In genomic region chr17:34579979-34580684, GRCh38 we compare ENCODE assay signal across 8 cellular contexts. TPM values are rescaled to one million over a fixed set of nuclear protein-coding genes. Genes with fewer than 3 reads are reported as not detected.
DNase-seq lines count a peak whose midpoint lies in the region; ATAC-seq and TF ChIP-seq lines count a peak whose summit lies in the region.

No MANE protein-coding gene starts in this region.

- H3K36me3 ChIP-seq in HEK293 (ENCODE audit: control insufficient read depth in 2 of 2, insufficient read depth in 1 of 2, low read length in 2 of 2) (no peaks in the 10 kb centered on the region), left ventricle myocardium inferior (no peaks in the 10 kb centered on the region), gastrocnemius medialis (no peaks in the 10 kb centered on the region), brain microvascular endothelial cell (replicated peaks) (no peaks in the 10 kb centered on the region)

- H3K27ac ChIP-seq in HEK293 (ENCODE audit: extremely low read depth, low read depth, low read length) = peak overlapping the region; percentile 80; the same call in 1 of the 2 replicates
- no peak overlapping the region for H3K27ac ChIP-seq in left ventricle myocardium inferior (replicated peaks)
- no peak overlapping the region for H3K27ac ChIP-seq in gastrocnemius medialis
- H3K27ac ChIP-seq in brain microvascular endothelial cell = no peak overlapping the region

- peaks cover 36% of the 10 kb centered on the region for H3K4me1 Mint-ChIP-seq in WTC11

- peak overlapping the region; percentile 69 for H3K4me3 Mint-ChIP-seq in WTC11

- intact Hi-C loops in left ventricle myocardium inferior (cut with micrococcal nuclease) (no loop called here), gastrocnemius medialis (cut with DNase I; ENCODE audit: low total_unique reads) (no loop called here)

- no peak for TF ChIP-seq POLR2A in gastrocnemius medialis (IDR thresholded peaks at IDR 0.05)

- H3K27ac Mint-ChIP-seq in WTC11 = no peak overlapping the region

- in situ Hi-C loops in gastrocnemius medialis (cut with MboI; ENCODE audit: low sequenced_read_pairs in 4 of 4) (loop anchor here in 1 of 4 donors (25.0 kb wide), 1 partner anchor 157 kb away; no protein-coding TSS in a partner anchor), brain microvascular endothelial cell (cut with HindIII; ENCODE audit: low pct_ligation_motif_present, low sequenced_read_pairs) (no loop called here)

- POLR2A ChIA-PET in HEK293 (lab: Yijun Ruan, JAX) = interaction anchor here (0.8 to 1.4 kb wide), 3 partner anchors 29 to 33 kb away, joined by 3 to 5 read pairs (median 4); no protein-coding TSS in a partner anchor
- POLR2A ChIA-PET in WTC11 (lab: Charles Lee) = no interaction called here

- H3K27me3 ChIP-seq in left ventricle myocardium inferior (ENCODE audit: low read depth) (peaks cover 100% of the 10 kb centered on the region), gastrocnemius medialis (peaks cover 62 to 73% (median 73%) of the 10 kb centered on the region in 3 donors), brain microvascular endothelial cell (replicated peaks) (peaks cover 68% of the 10 kb centered on the region)

- CTCF ChIA-PET in HEK293 (lab: Yijun Ruan, JAX) = interaction anchor here (0.6 to 3.3 kb wide), 8 partner anchors 16 to 484 kb away, joined by 3 to 19 read pairs (median 5); no protein-coding TSS in a partner anchor
- CTCF ChIA-PET in WTC11 (lab: Charles Lee) = interaction anchor here (1.2 to 6.2 kb wide), 4 partner anchors 37 to 58 kb away, joined by 5 to 51 read pairs (median 18); no protein-coding TSS in a partner anchor

- H3K9me3 ChIP-seq in HEK293 (ENCODE audit: control insufficient read depth, insufficient read depth, low read depth, low read length) (no peaks in the 10 kb centered on the region), left ventricle myocardium inferior (replicated peaks) (peaks cover 4% of the 10 kb centered on the region), gastrocnemius medialis (no peaks in the 10 kb centered on the region)

- ATAC-seq in WTC11 = peak; percentile 10
- ATAC-seq in gastrocnemius medialis = no peak
- ATAC-seq in GM21825 (IDR thresholded peaks at IDR 0.05; ENCODE audit: unreplicated experiment) = no peak
- no peak for ATAC-seq in HG03378 (IDR thresholded peaks at IDR 0.05; ENCODE audit: unreplicated experiment)

- peaks cover 99% of the 10 kb centered on the region for H3K27me3 Mint-ChIP-seq in WTC11 (ENCODE audit: low read depth)

- H3K4me3 ChIP-seq in HEK293 (ENCODE audit: low read depth, low read length) (peak overlapping the region; percentile 57), left ventricle myocardium inferior (peak overlapping the region; percentile 72), gastrocnemius medialis (peak overlapping the region; percentile 57 to 76 (median 61)), brain microvascular endothelial cell (ENCODE audit: low read depth, low read length) (no peak overlapping the region)

- TF ChIP-seq CTCF in HEK293 (tag by site-specific recombination; IDR thresholded peaks at IDR 0.05) = no peak
- TF ChIP-seq CTCF in WTC11 (IDR thresholded peaks at IDR 0.05) = no peak
- TF ChIP-seq CTCF in left ventricle myocardium inferior (IDR thresholded peaks at IDR 0.05; ENCODE audit: borderline replicate concordance) = no peak
- no peak for TF ChIP-seq CTCF in gastrocnemius medialis (IDR thresholded peaks at IDR 0.05 in 4 of 5, conservative IDR thresholded peaks at IDR 0.05 in 1 of 5)
- TF ChIP-seq CTCF in brain microvascular endothelial cell (IDR thresholded peaks at IDR 0.05; ENCODE audit: low read depth, low read length, missing control alignments) = no peak

- H3K9me3 Mint-ChIP-seq in WTC11 = peaks cover 2% of the 10 kb centered on the region

- H3K4me1 ChIP-seq in HEK293 (ENCODE audit: control insufficient read depth, insufficient read depth, low read length) (peaks cover 18% of the 10 kb centered on the region), left ventricle myocardium inferior (peaks cover 36% of the 10 kb centered on the region), gastrocnemius medialis (peaks cover 19 to 28% of the 10 kb centered on the region in 2 donors)

- H3K36me3 Mint-ChIP-seq in WTC11 = no peaks in the 10 kb centered on the region

- DNase-seq in WTC11 (ENCODE audit: low spot score) = peak; percentile 50
- peak; percentile 23 for DNase-seq in left ventricle myocardium inferior
- no peak for DNase-seq in gastrocnemius medialis
- DNase-seq in T1000 (lab: John Stamatoyannopoulos, UW) = no peak
- no peak for DNase-seq in brain microvascular endothelial cell

TF ChIP-seq in HEK293, 187 proteins besides CTCF, POLR2A, EP300 and RAD21 (continues in another document):
- 0 out of 2 replicates have a peak, but pooled peaks have one; percentile 16 for TF ChIP-seq ZFP37 (tag by site-specific recombination; IDR thresholded peaks at IDR 0.05)
- TF ChIP-seq ZNF366 (tag by site-specific recombination; conservative IDR thresholded peaks at IDR 0.05) = 0 out of 2 replicates have a peak, but pooled peaks have one; percentile 22
- TF ChIP-seq ZNF26 (tag by site-specific recombination; IDR thresholded peaks at IDR 0.05) = no peak
- peak; percentile 70 for TF ChIP-seq ZNF600 (tag by site-specific recombination; IDR thresholded peaks at IDR 0.05)
- peak; percentile 98 for TF ChIP-seq ZSCAN5A (tag by site-specific recombination; IDR thresholded peaks at IDR 0.05)

TF ChIP-seq in WTC11, 78 proteins besides CTCF, POLR2A, EP300 and RAD21:
- TF ChIP-seq ZBTB43 (CRISPR knock-in tag; IDR thresholded peaks at IDR 0.05) = no peak
- 0 out of 2 replicates have a peak, but pooled peaks have one; percentile 48 for TF ChIP-seq MAX (CRISPR knock-in tag; IDR thresholded peaks at IDR 0.05)
- TF ChIP-seq FOXK1 (CRISPR knock-in tag; IDR thresholded peaks at IDR 0.05) = no peak

RNA-seq across cellular contexts. Expression of gene TMEM132E, which starts 0.8 kb away (rescaled TPM):
- total RNA-seq in WTC11 (2021) = 1.2 to 2.3 TPM (median 2.0 TPM) in 3 replicates
- total RNA-seq in left ventricle myocardium inferior = 0.05 TPM
- not detected for total RNA-seq in gastrocnemius medialis

Comparison
In these comparisons a context has a peak if more than half of its experiments do, and no peak if none do; other contexts are left out.
1. DNase-seq: peak in WTC11 (single experiment) and left ventricle myocardium inferior (single experiment); none in gastrocnemius medialis (0 of 2), T1000 (single experiment) and brain microvascular endothelial cell (single experiment).